8 cellular contexts compared by ENCODE assay signal in the genomic region with DNA sequence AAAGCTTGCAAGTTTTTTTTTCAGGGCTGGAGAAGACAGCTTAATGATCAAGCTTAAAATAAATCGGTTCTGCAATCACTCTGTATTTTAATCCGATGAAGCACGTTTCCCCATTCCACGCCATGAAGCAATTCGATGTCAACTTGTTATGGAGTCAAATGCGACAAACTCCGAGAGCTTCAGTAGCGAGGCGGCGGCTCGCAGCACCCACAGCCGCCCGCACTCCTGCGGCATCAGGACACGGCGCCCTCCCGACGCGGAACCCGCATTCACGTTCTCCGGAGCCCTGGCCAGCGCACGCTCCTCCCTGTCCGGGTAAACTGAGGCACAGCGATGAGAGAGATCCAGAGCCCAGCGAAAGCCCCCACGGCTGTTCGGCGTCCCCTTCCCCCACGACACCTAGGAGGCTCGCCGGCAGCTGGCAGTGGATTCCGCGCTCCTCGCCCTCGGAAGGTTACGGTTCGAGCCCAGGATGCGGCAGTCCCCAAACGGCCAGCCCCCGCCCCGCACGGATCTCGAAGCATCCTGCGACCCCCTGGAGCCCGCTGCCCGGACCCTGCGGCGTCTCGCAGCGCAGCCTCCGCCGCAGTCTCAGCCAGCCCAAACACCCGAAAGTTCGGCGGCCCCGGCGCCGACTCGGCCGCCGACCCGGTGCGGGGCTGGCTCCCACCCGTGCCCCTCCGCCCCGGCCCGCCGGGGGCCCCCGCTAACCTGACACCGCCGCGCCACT. TPM values are rescaled to one million over a fixed set of nuclear protein-coding genes. Genes with fewer than 3 reads are reported as not detected.
A peak's percentile ranks its signal among the peaks of the same experiment; 100 is the strongest.
DNase-seq lines count a peak whose midpoint lies in the region; ATAC-seq and TF ChIP-seq lines count a peak whose summit lies in the region.

No MANE protein-coding gene starts in this region.

- peak overlapping the region; percentile 75 for H3K4me2 ChIP-seq in PC-9

- H3K4me1 ChIP-seq in PC-9 (replicated peaks; ENCODE audit: insufficient read depth) (no peaks in the 10 kb centered on the region), lung (ENCODE audit: control insufficient read depth in 2 of 2, insufficient read depth in 2 of 2, low read length in 2 of 2) (peaks cover 0 to 6% of the 10 kb centered on the region in 2 donors)

- H3K79me2 ChIP-seq in PC-9 (ENCODE audit: low read depth), result no peaks in the 10 kb centered on the region

- POLR2A ChIA-PET in PC-9 (lab: Charles Lee; ENCODE audit: unreplicated experiment), result interaction anchor here (0.7 kb wide), 1 partner anchor 215 kb away, joined by 3 read pairs; no protein-coding TSS in a partner anchor

- TF ChIP-seq CTCF in AG10803 (conservative IDR thresholded peaks at IDR 0.05; ENCODE audit: low read length) (no peak), PC-9 (conservative IDR thresholded peaks at IDR 0.05) (no peak), chondrocyte (IDR thresholded peaks at IDR 0.05) (no peak), lung (IDR thresholded peaks at IDR 0.05; ENCODE audit: control extremely low read depth, extremely low read depth) (no peak)

- H3K9me3 Mint-ChIP-seq in chondrocyte (ENCODE audit: low read depth), result peaks cover 5% of the 10 kb centered on the region
- peaks cover 8% of the 10 kb centered on the region for H3K9me3 Mint-ChIP-seq in stimulated activated naive CD8-positive, alpha-beta T cell treated with anti-CD3 and anti-CD28 coated beads, Interleukin-15, Interleukin-2, amounts not matched to agents 100 ng/mL and 50 ng/mL, for 24 hours

- H3K9me2 ChIP-seq in PC-9 (ENCODE audit: insufficient read depth), result no peaks in the 10 kb centered on the region

- 4 to 5% methylated on average over 74 of the region's 74 CpGs for WGBS in lung, 2 donors

- peaks cover 6% of the 10 kb centered on the region; the same call in 1 of the 2 replicates for H3K9me3 ChIP-seq in PC-9 (ENCODE audit: insufficient read depth, low read depth)
- H3K9me3 ChIP-seq in lung (ENCODE audit: control insufficient read depth in 2 of 2, insufficient read depth in 1 of 2, low read length in 1 of 2), result peaks cover 0 to 1% of the 10 kb centered on the region in 2 donors

- H3K27ac ChIP-seq in PC-9 (no peak overlapping the region), lung (ENCODE audit: low read depth in 1 of 2, low read length in 1 of 2) (peak overlapping the region; percentile 36)

- intact Hi-C loops in PC-9 (cut with micrococcal nuclease; ENCODE audit: unreplicated experiment), result loop anchor here (1.0 to 5.0 kb wide), 4 partner anchors 83 to 413 kb away; a partner anchor contains a TSS

- peak overlapping the region; percentile 72 for H3K4me3 ChIP-seq in AG10803 (ENCODE audit: low read length)
- H3K4me3 ChIP-seq in PC-9, result peak overlapping the region; percentile 61; the same call in 1 of the 2 replicates
- peak overlapping the region; percentile 67 for H3K4me3 ChIP-seq in lung

- H3K27me3 ChIP-seq in PC-9 (ENCODE audit: insufficient read depth, low read depth), result no peaks in the 10 kb centered on the region
- no peaks in the 10 kb centered on the region for H3K27me3 ChIP-seq in lung (ENCODE audit: control insufficient read depth, insufficient read depth)

- H3F3A ChIP-seq in PC-9 (ENCODE audit: insufficient read depth, low read depth), result 0 out of 2 replicates have a peak, but pooled peaks cover 3% of the 10 kb centered on the region

- H4K20me1 ChIP-seq in PC-9 (ENCODE audit: insufficient read depth), result no peaks in the 10 kb centered on the region

- CTCF ChIA-PET in PC-9 (lab: Charles Lee), result interaction anchor here (0.6 to 1.0 kb wide), 2 partner anchors 215 to 1374 kb away, joined by 3 to 5 read pairs; no protein-coding TSS in a partner anchor

- peak; percentile 20 for DNase-seq in AG10803 (ENCODE audit: low read depth)
- DNase-seq in PC-9, result no peak
- DNase-seq in chondrocyte (ENCODE audit: low spot score), result no peak
- DNase-seq in lung (ENCODE audit: low spot score), result no peak
- no peak for DNase-seq in foreskin melanocyte

- peaks cover 12% of the 10 kb centered on the region for H3K27me3 Mint-ChIP-seq in chondrocyte (ENCODE audit: low read depth)
- peaks cover 33% of the 10 kb centered on the region for H3K27me3 Mint-ChIP-seq in stimulated activated naive CD8-positive, alpha-beta T cell treated with anti-CD3 and anti-CD28 coated beads, Interleukin-15, Interleukin-2, amounts not matched to agents 100 ng/mL and 50 ng/mL, for 24 hours

- no TSS peak for BruUV-seq in PC-9 (replicated peaks; lab: Mats Ljungman, UMichigan)

- ATAC-seq in lung (ENCODE audit: insufficient read depth, low FRiP score) (no peak), GM18498 (IDR thresholded peaks at IDR 0.05; ENCODE audit: unreplicated experiment) (no peak), HG03280 (IDR thresholded peaks at IDR 0.05; ENCODE audit: unreplicated experiment) (no peak)

- H3K4me1 Mint-ChIP-seq in chondrocyte (ENCODE audit: low read depth), result peaks cover 13% of the 10 kb centered on the region
- H3K4me1 Mint-ChIP-seq in stimulated activated naive CD8-positive, alpha-beta T cell treated with anti-CD3 and anti-CD28 coated beads, Interleukin-15, Interleukin-2, amounts not matched to agents 100 ng/mL and 50 ng/mL, for 24 hours (ENCODE audit: low read depth), result peaks cover 16% of the 10 kb centered on the region

- H3K4me3 Mint-ChIP-seq in chondrocyte (ENCODE audit: unreplicated experiment), result peak overlapping the region; percentile 78
- H3K4me3 Mint-ChIP-seq in stimulated activated naive CD8-positive, alpha-beta T cell treated with anti-CD3 and anti-CD28 coated beads, Interleukin-15, Interleukin-2, amounts not matched to agents 100 ng/mL and 50 ng/mL, for 24 hours, result peak overlapping the region; percentile 74

- H2AFZ ChIP-seq in PC-9, result peak overlapping the region; percentile 70; the same call in 1 of the 2 replicates

- peak overlapping the region; percentile 32 for H3K27ac Mint-ChIP-seq in chondrocyte (ENCODE audit: unreplicated experiment)
- no peak overlapping the region for H3K27ac Mint-ChIP-seq in stimulated activated naive CD8-positive, alpha-beta T cell treated with anti-CD3 and anti-CD28 coated beads, Interleukin-15, Interleukin-2, amounts not matched to agents 100 ng/mL and 50 ng/mL, for 24 hours

- peaks cover 7% of the 10 kb centered on the region for H3K36me3 Mint-ChIP-seq in chondrocyte (ENCODE audit: low read depth)
- no peaks in the 10 kb centered on the region for H3K36me3 Mint-ChIP-seq in stimulated activated naive CD8-positive, alpha-beta T cell treated with anti-CD3 and anti-CD28 coated beads, Interleukin-15, Interleukin-2, amounts not matched to agents 100 ng/mL and 50 ng/mL, for 24 hours (ENCODE audit: low read depth)

- no peaks in the 10 kb centered on the region for H3K36me3 ChIP-seq in PC-9 (ENCODE audit: low read depth)
- no peaks in the 10 kb centered on the region for H3K36me3 ChIP-seq in lung (ENCODE audit: control insufficient read depth in 2 of 2, insufficient read depth in 2 of 2, low read length in 2 of 2)

RNA-seq across cellular contexts. Expression of a gene that starts 0.5 kb away (rescaled TPM):
- total RNA-seq in PC-9 (2021), result 6.2 and 6.9 TPM in 2 replicates
- 6.8 to 19.4 TPM (median 13.1 TPM) in 3 replicates for total RNA-seq in chondrocyte
- 1 to 10 TPM; 3.4 to 5.3 TPM for total RNA-seq in lung
- polyA plus RNA-seq in lung, result 1 to 10 TPM in 1 of 2 donors, under 1 TPM in 1; 0.87 to 1.4 TPM
